25 cellular contexts compared by ENCODE assay signal in the genomic region with DNA sequence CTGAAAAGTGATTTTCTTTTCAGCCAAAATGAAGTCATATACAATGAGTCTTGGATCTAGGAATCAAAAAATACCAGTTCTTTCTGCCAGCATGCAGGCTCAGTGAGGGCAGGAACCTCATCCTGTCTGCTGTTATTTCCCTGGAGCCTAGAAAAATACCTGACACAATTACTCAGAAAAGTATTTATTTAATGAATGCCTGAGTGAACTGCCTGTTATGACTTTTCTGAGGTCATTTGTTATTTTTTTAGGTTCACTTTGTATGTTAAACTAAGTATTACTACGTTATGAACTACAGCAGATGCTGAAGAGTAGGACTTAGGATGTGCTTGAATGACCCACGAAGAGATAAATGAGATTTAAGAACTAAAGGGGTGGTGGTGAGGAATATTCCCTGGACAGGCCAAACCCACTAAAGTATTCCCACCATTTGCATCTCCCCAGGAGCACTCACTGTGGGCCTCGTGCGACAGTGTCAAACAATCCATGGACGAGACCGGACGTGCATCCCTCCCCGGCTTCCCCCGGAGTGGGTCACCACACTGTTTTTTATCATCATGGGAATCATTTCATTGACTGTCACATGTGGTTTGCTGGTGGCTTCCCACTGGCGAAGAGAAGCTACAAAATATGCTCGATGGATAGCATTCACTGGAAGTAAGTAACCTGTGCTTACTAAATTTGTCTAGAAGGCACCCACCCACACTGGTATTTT. TPM values are rescaled to one million over a fixed set of nuclear protein-coding genes. Genes with fewer than 3 reads are reported as not detected.
A peak's percentile ranks its signal among the peaks of the same experiment; 100 is the strongest.
DNase-seq lines count a peak whose midpoint lies in the region; ATAC-seq, FAIRE-seq and TF ChIP-seq lines count a peak whose summit lies in the region.
"Had no signal": no experiment of that assay in that cellular context is flagged by ENCODE, and none has a peak within 500 bp of the region (broad histone marks: within the 10 kb centered on the region; RNA-seq: fewer than 3 reads in every experiment).

No MANE protein-coding gene starts in this region.

- no peak overlapping the region for H3K4ac ChIP-seq in trophoblast cell (ENCODE audit: low read depth, low read length)

- no peak overlapping the region for H2AK5ac ChIP-seq in trophoblast cell (ENCODE audit: low read length)

- peaks cover 48% of the 10 kb centered on the region for H3K79me2 ChIP-seq in endothelial cell of umbilical vein (ENCODE audit: control insufficient read depth, insufficient read depth, low read length)
- H3K79me2 ChIP-seq in trophoblast cell (ENCODE audit: control insufficient read depth, insufficient read depth, low read length, poor library complexity) = no peaks in the 10 kb centered on the region

- no peak overlapping the region for H2BK5ac ChIP-seq in trophoblast cell (ENCODE audit: low read depth, low read length, poor library complexity)

- no peak overlapping the region for H3K23ac ChIP-seq in trophoblast cell (ENCODE audit: low read length)

- H3K27me3 ChIP-seq in endothelial cell of umbilical vein (ENCODE audit: control insufficient read depth in 2 of 2, insufficient read depth in 2 of 2, low read length in 2 of 2) = no peaks in the 10 kb centered on the region
- H3K27me3 ChIP-seq in trophoblast cell (ENCODE audit: insufficient read depth, low read length) = no peaks in the 10 kb centered on the region
- H3K27me3 ChIP-seq: esophagus muscularis mucosa, left lung, thyroid gland had no signal

- H3K9me3 ChIP-seq in endothelial cell of umbilical vein (replicated peaks; ENCODE audit: control insufficient read depth, insufficient read depth, low read length) (no peaks in the 10 kb centered on the region), trophoblast cell (ENCODE audit: insufficient read depth, low read depth, low read length) (no peaks in the 10 kb centered on the region)
- H3K9me3 ChIP-seq: esophagus muscularis mucosa, left lung, psoas muscle, thyroid gland had no signal

- POLR2A ChIA-PET in endothelial cell of umbilical vein (lab: Charles Lee) = no interaction called here

- intact Hi-C loops in endothelial cell of umbilical vein (cut with micrococcal nuclease) = no loop called here

- no peak for TF ChIP-seq CTCF in endothelial cell of umbilical vein (IDR thresholded peaks at IDR 0.05; ENCODE audit: extremely low read depth in 1 of 2, insufficient read depth in 1 of 2, low read depth in 1 of 2, low read length in 2 of 2)

- H4K12ac ChIP-seq in trophoblast cell (ENCODE audit: low read depth, low read length) = no peak overlapping the region

- no peak for TF ChIP-seq POLR2A in endothelial cell of umbilical vein (IDR thresholded peaks at IDR 0.05; ENCODE audit: low read depth, low read length)

- no CpG with 5 or more reads among the region's 11 CpGs for WGBS in trophoblast cell (ENCODE audit: extremely low coverage, insufficient coverage, insufficient read length)

- DNase-seq in Daoy (ENCODE audit: low read depth) (peak; percentile 11), M059J (ENCODE audit: low read depth) (peak; percentile 55), endothelial cell of umbilical vein (ENCODE audit: low read depth, low spot score) (peak; percentile 60), trophoblast cell (peak; percentile 76 to 87), activated gamma-delta T cell (lab: John Stamatoyannopoulos, UW) (no peak), NCI-H526 (lab: John Stamatoyannopoulos, UW) (no peak)
- DNase-seq: activated CD8-positive, alpha-beta memory T cell treated with anti-CD3 and anti-CD28 coated beads, Interleukin-2, amount 50 U/mL, for 4 hours; activated gamma-delta T cell treated with Interleukin-2 at 50 U/mL for 16 hours; amygdala; COR-L47; glutamatergic neuron; left lung; NCI-H1694 treated with DMSO at 0.1 percent for 48 hours; NCI-H774; PC-9; psoas muscle; stimulated activated naive CD4-positive, alpha-beta T cell treated with Interleukin-2 at 50 U/mL for 16 hours; T-helper 2 cell; thyroid gland; WERI-Rb-1 had no signal

- no peak overlapping the region for H2BK120ac ChIP-seq in trophoblast cell (ENCODE audit: insufficient read depth, low read length, poor library complexity)

- TSS peak; percentile 70 for BruUV-seq in endothelial cell of umbilical vein (replicated peaks; lab: Mats Ljungman, UMichigan)

- no peak overlapping the region for H2BK12ac ChIP-seq in trophoblast cell (ENCODE audit: low read length)

- CTCF ChIA-PET in endothelial cell of umbilical vein (lab: Charles Lee) = interaction anchor here (1.0 to 5.8 kb wide), 4 partner anchors 24 to 113 kb away, joined by 3 to 994 read pairs (median 6); partner anchors contain the start of genes MOSMO and PDZD9

- no peak overlapping the region for H3K18ac ChIP-seq in trophoblast cell (ENCODE audit: low read length)

- H3K4me1 ChIP-seq in endothelial cell of umbilical vein (ENCODE audit: control insufficient read depth, extremely low read depth, insufficient read depth, low read length) (peaks cover 45% of the 10 kb centered on the region), trophoblast cell (ENCODE audit: control insufficient read depth in 1 of 2, insufficient read depth in 2 of 2, low read length in 2 of 2) (no peaks in the 10 kb centered on the region)
- H3K4me1 ChIP-seq: left lung had no signal

- peak overlapping the region; percentile 31 for H3K27ac ChIP-seq in endothelial cell of umbilical vein (ENCODE audit: insufficient read depth, low read depth, low read length)
- H3K27ac ChIP-seq in trophoblast cell (ENCODE audit: low read depth, low read length) = no peak overlapping the region
- H3K27ac ChIP-seq: esophagus muscularis mucosa, left lung, psoas muscle, skin epidermis, WERI-Rb-1 had no signal

- no peak overlapping the region for H4K91ac ChIP-seq in trophoblast cell (ENCODE audit: low read depth, low read length)

- H4K8ac ChIP-seq in trophoblast cell (ENCODE audit: low read depth, low read length) = no peak overlapping the region

- no peaks in the 10 kb centered on the region for H3K9me1 ChIP-seq in endothelial cell of umbilical vein (replicated peaks; ENCODE audit: control insufficient read depth, extremely low read depth, insufficient read depth, low read length)

- FAIRE-seq in endothelial cell of umbilical vein (lab: Jason Lieb, UNC) = peak; percentile 77
- FAIRE-seq: HepG2 had no signal

- H2AFZ ChIP-seq in endothelial cell of umbilical vein (ENCODE audit: low read depth, low read length) (no peak overlapping the region), trophoblast cell (ENCODE audit: insufficient read depth, low read length, poor library complexity) (no peak overlapping the region)
- H2AFZ ChIP-seq: PC-9 had no signal

- no peak for ATAC-seq in GM19328 (IDR thresholded peaks at IDR 0.05; ENCODE audit: unreplicated experiment)
- ATAC-seq: HepG2, left lung, psoas muscle had no signal

- H3K14ac ChIP-seq in trophoblast cell (ENCODE audit: low read length) = no peak overlapping the region

- dilution Hi-C loops in endothelial cell of umbilical vein (cut with MboI; ENCODE audit: extremely low pct_ligation_motif_present, low sequenced_read_pairs) = no loop called here

- no peak overlapping the region for H3K9ac ChIP-seq in endothelial cell of umbilical vein (replicated peaks; ENCODE audit: extremely low read depth, insufficient read depth, low read length)
- H3K9ac ChIP-seq in trophoblast cell (ENCODE audit: low read length) = no peak overlapping the region

- H4K20me1 ChIP-seq in endothelial cell of umbilical vein (replicated peaks; ENCODE audit: control insufficient read depth, extremely low read depth, insufficient read depth, low read length) = no peaks in the 10 kb centered on the region

- H3K36me3 ChIP-seq in endothelial cell of umbilical vein (ENCODE audit: control insufficient read depth in 2 of 2, extremely low read depth in 1 of 2, insufficient read depth in 2 of 2, low read length in 2 of 2) (peaks cover 0 to 3% of the 10 kb centered on the region in 2 experiments), trophoblast cell (ENCODE audit: control insufficient read depth in 1 of 2, insufficient read depth in 2 of 2, low read length in 2 of 2) (no peaks in the 10 kb centered on the region)
- H3K36me3 ChIP-seq: thyroid gland, WERI-Rb-1 had no signal

- H3K4me2 ChIP-seq in endothelial cell of umbilical vein (ENCODE audit: insufficient read depth, low read length) (peak overlapping the region; percentile 13), trophoblast cell (ENCODE audit: low read length) (no peak overlapping the region)
- H3K4me2 ChIP-seq: PC-9 had no signal

- H3K79me1 ChIP-seq in trophoblast cell (ENCODE audit: low read length) = no peaks in the 10 kb centered on the region

- no peak overlapping the region for H3K4me3 ChIP-seq in endothelial cell of umbilical vein (replicated peaks in 1 of 3; ENCODE audit: insufficient read depth in 1 of 3, low read depth in 1 of 3, low read length in 3 of 3)
- no peak overlapping the region for H3K4me3 ChIP-seq in trophoblast cell (ENCODE audit: low read depth, low read length)
- H3K4me3 ChIP-seq: esophagus muscularis mucosa, left lung, PC-9, psoas muscle, skin epidermis, thyroid gland had no signal

TF ChIP-seq in endothelial cell of umbilical vein, 7 proteins besides CTCF, POLR2A, EP300 and RAD21:
- TF ChIP-seq MYC (IDR thresholded peaks at IDR 0.05; ENCODE audit: low read depth, low read length) = no peak
- no peak for TF ChIP-seq JUN (IDR thresholded peaks at IDR 0.05; ENCODE audit: borderline replicate concordance, insufficient read depth, insufficient read length, low read depth)
- no peak for TF ChIP-seq MAX (IDR thresholded peaks at IDR 0.05; ENCODE audit: insufficient read depth, insufficient read length)
- TF ChIP-seq GATA2 (IDR thresholded peaks at IDR 0.05; ENCODE audit: insufficient read depth, insufficient read length, low read depth, low read length) = no peak
- no peak for TF ChIP-seq POLR2AphosphoS5 (IDR thresholded peaks at IDR 0.05; ENCODE audit: insufficient read depth, low read depth, low read length)
- TF ChIP-seq EZH2 (IDR thresholded peaks at IDR 0.05; ENCODE audit: borderline replicate concordance, low read depth, low read length, severe bottlenecking) = no peak
- TF ChIP-seq FOS (IDR thresholded peaks at IDR 0.05; ENCODE audit: borderline replicate concordance, insufficient read depth, low read length) = no peak

RNA-seq across cellular contexts. Expression of gene VWA3A, which starts 17.1 kb away (rescaled TPM):
- not detected in 2 replicates for total RNA-seq in Daoy (2014; rRNA removed; shearing (Covaris generic))
- total RNA-seq in M059J (2014; rRNA removed; shearing (Covaris generic)) = not detected in 2 replicates
- 0.46 and 0.84 TPM in 2 replicates for total RNA-seq in endothelial cell of umbilical vein
- 0.02 and 0.12 TPM in 2 replicates for polyA plus RNA-seq in endothelial cell of umbilical vein
- polyA plus RNA-seq in endothelial cell of umbilical vein (2011; cell fraction: cytosol; rRNA removed) = 0.01 TPM in 1 of 2 replicates, not detected in the other
- 0.11 and 0.18 TPM in 2 replicates for polyA plus RNA-seq in endothelial cell of umbilical vein (2011; cell fraction: nucleus; rRNA removed)
- not detected in 2 replicates for polyA plus RNA-seq in endothelial cell of umbilical vein (2012)
- polyA minus RNA-seq in endothelial cell of umbilical vein = not detected in 2 replicates
- polyA minus RNA-seq in endothelial cell of umbilical vein (2011; cell fraction: cytosol; rRNA and poly(A)+ RNA removed) = not detected
- polyA minus RNA-seq in endothelial cell of umbilical vein (2011; cell fraction: nucleus; rRNA and poly(A)+ RNA removed) = not detected in 2 replicates
- 0.04 TPM in 2 replicates for polyA plus RNA-seq in trophoblast cell (2013)
- total RNA-seq: neural crest cell had no signal

Comparison
In these comparisons a context has a peak if more than half of its experiments do, and no peak if none do; other contexts are left out.
1. DNase-seq: peak in Daoy (single experiment), M059J (single experiment), endothelial cell of umbilical vein (single experiment) and trophoblast cell (2 of 2); none in activated gamma-delta T cell (single experiment) and NCI-H526 (0 of 2).